Comparison of ENCODE assay signal across 8 cellular contexts in genomic region chr1:232628335-232629214, GRCh38. TPM values are rescaled to one million over a fixed set of nuclear protein-coding genes. Genes with fewer than 3 reads are reported as not detected.
DNase-seq lines count a peak whose midpoint lies in the region; ATAC-seq and TF ChIP-seq lines count a peak whose summit lies in the region.

No MANE protein-coding gene starts in this region.

- H3K27ac ChIP-seq in heart left ventricle (peak overlapping the region in 10 of 12 donors; percentile 73 to 98 (median 88)), OCI-LY3 (ENCODE audit: low read length) (no peak overlapping the region), cingulate gyrus (ENCODE audit: low read depth, low read length) (peak overlapping the region; percentile 32), upper lobe of left lung (peak overlapping the region; percentile 86 to 95 (median 92))

- TF ChIP-seq POLR2A in heart left ventricle (IDR thresholded peaks at IDR 0.05) (no peak), upper lobe of left lung (IDR thresholded peaks at IDR 0.05) (no peak)

- TF ChIP-seq CTCF in heart left ventricle (IDR thresholded peaks at IDR 0.05) = peak in 11 of 12 donors; percentile 14 to 62 (median 50)
- TF ChIP-seq CTCF in OCI-LY3 (IDR thresholded peaks at IDR 0.05; ENCODE audit: low read depth, low read length) = peak; percentile 52
- TF ChIP-seq CTCF in upper lobe of left lung (IDR thresholded peaks at IDR 0.05) = peak in 2 of 6 experiments; percentile 11 to 29

- H3K27ac Mint-ChIP-seq in memory B cell = peak overlapping the region; percentile 19

- H3K9me3 ChIP-seq in heart left ventricle (no peaks in the 10 kb centered on the region), OCI-LY3 (ENCODE audit: insufficient read depth, low read length) (no peaks in the 10 kb centered on the region), upper lobe of left lung (no peaks in the 10 kb centered on the region)

- no peak overlapping the region for H2AFZ ChIP-seq in OCI-LY3 (ENCODE audit: low read depth, low read length)

- H3K4me1 Mint-ChIP-seq in memory B cell = peaks cover 4% of the 10 kb centered on the region

- H3K79me2 ChIP-seq in OCI-LY3 (ENCODE audit: low read length) = no peaks in the 10 kb centered on the region

- no peak for TF ChIP-seq EP300 in upper lobe of left lung (IDR thresholded peaks at IDR 0.05)

- H3K27me3 ChIP-seq in heart left ventricle (no peaks in the 10 kb centered on the region), OCI-LY3 (ENCODE audit: low read depth, low read length) (peaks cover 24% of the 10 kb centered on the region), upper lobe of left lung (peaks cover 0 to 3% (median 0%) of the 10 kb centered on the region in 4 donors)

- H3K36me3 ChIP-seq in heart left ventricle (no peaks in the 10 kb centered on the region), OCI-LY3 (replicated peaks; ENCODE audit: low read depth, low read length) (no peaks in the 10 kb centered on the region), upper lobe of left lung (no peaks in the 10 kb centered on the region)

- H3K4me3 ChIP-seq in heart left ventricle (peak overlapping the region; percentile 62 to 96 (median 90)), OCI-LY3 (ENCODE audit: low read length) (no peak overlapping the region), upper lobe of left lung (peak overlapping the region; percentile 73 to 95 (median 86))

- intact Hi-C loops in heart left ventricle (cut with DNase I) = loop anchor here (1.0 to 10.0 kb wide), 30 partner anchors 54 to 874 kb away; no protein-coding TSS in a partner anchor
- intact Hi-C loops in Right ventricle myocardium inferior (cut with DNase I) = loop anchor here (1.0 to 10.0 kb wide), 4 partner anchors 144 to 766 kb away; no protein-coding TSS in a partner anchor

- H3K36me3 Mint-ChIP-seq in memory B cell = no peaks in the 10 kb centered on the region

- no peaks in the 10 kb centered on the region for H4K20me1 ChIP-seq in OCI-LY3 (ENCODE audit: insufficient read depth, low read length)

- peak overlapping the region; percentile 76 for H3K4me2 ChIP-seq in OCI-LY3 (ENCODE audit: low read length)

- H3K9me3 Mint-ChIP-seq in memory B cell = no peaks in the 10 kb centered on the region

- 8 to 12% (median 12%) methylated on average over 11 of the region's 11 CpGs for WGBS in heart left ventricle, 4 donors
- WGBS in upper lobe of left lung, 2 donors = 18 to 22% methylated on average over 11 of the region's 11 CpGs

- no peak overlapping the region for H3K9ac ChIP-seq in OCI-LY3 (ENCODE audit: low read length)

- peak in 2 of 4 donors; percentile 28 to 35 for ATAC-seq in heart left ventricle
- ATAC-seq in Right ventricle myocardium inferior = no peak
- ATAC-seq in memory B cell (ENCODE audit: low read depth) = no peak
- no peak for ATAC-seq in upper lobe of left lung (ENCODE audit: low FRiP score in 2 of 2)
- no peak for ATAC-seq in HG03342 (IDR thresholded peaks at IDR 0.05; ENCODE audit: unreplicated experiment)

- peaks cover 7% of the 10 kb centered on the region for H3K27me3 Mint-ChIP-seq in memory B cell

- peaks cover 0 to 61% (median 37%) of the 10 kb centered on the region in 12 donors for H3K4me1 ChIP-seq in heart left ventricle
- H3K4me1 ChIP-seq in OCI-LY3 (ENCODE audit: low read length) = peaks cover 5% of the 10 kb centered on the region; the same call in 1 of the 2 replicates
- H3K4me1 ChIP-seq in upper lobe of left lung = peaks cover 27 to 53% (median 37%) of the 10 kb centered on the region in 4 donors

- peak overlapping the region; percentile 66 for H3K4me3 Mint-ChIP-seq in memory B cell

- DNase-seq in heart left ventricle = no peak
- no peak for DNase-seq in Right ventricle myocardium inferior (ENCODE audit: missing footprints)
- no peak for DNase-seq in memory B cell (ENCODE audit: low spot score in 2 of 2)
- DNase-seq in upper lobe of left lung = no peak
- DNase-seq in AG20443 (ENCODE audit: low spot score) = no peak

RNA-seq across cellular contexts. Expression of gene SIPA1L2, which starts 1.4 kb away (rescaled TPM):
- total RNA-seq in heart left ventricle = 100 to 1,000 TPM in 5 of 9 donors, 10 to 100 TPM in 4; 70.8 to 148 (median 102) TPM
- 100 to 1,000 TPM in 1 of 2 donors, 10 to 100 TPM in 1; 18.1 to 103 TPM for polyA plus RNA-seq in heart left ventricle
- total RNA-seq in Right ventricle myocardium inferior = 120 TPM
- total RNA-seq in upper lobe of left lung = 10 to 100 TPM; 23.3 to 51.3 (median 34.2) TPM
